ENCODE assay signal across 8 cellular contexts in genomic region chr1:53946252-53947171, GRCh38. TPM values are rescaled to one million over a fixed set of nuclear protein-coding genes. Genes with fewer than 3 reads are reported as not detected.
DNase-seq lines count a peak whose midpoint lies in the region; FAIRE-seq lines count a peak whose summit lies in the region.

Gene LRRC42 (plus strand): TSS chr1:53946350. CDS start chr1:53952000, 5,650 bp downstream.

- H3K27ac ChIP-seq in KOPT-K1 (ENCODE audit: low read depth, low read length, poor library complexity, severe bottlenecking) (peak within 1 kb of the TSS; percentile 81), small intestine (ENCODE audit: low read depth in 1 of 2, low read length in 1 of 2) (peak within 1 kb of the TSS; percentile 78 to 93)

- peak; percentile 68 for DNase-seq in stimulated activated CD4-positive, alpha-beta T cell treated with anti-CD3 and anti-CD28 coated beads, Interleukin-4, amount 100 ng/mL, for 1 hour
- DNase-seq in stimulated activated CD4-positive, alpha-beta T cell treated with anti-CD3 and anti-CD28 coated beads, Interleukin-4, amount 100 ng/mL, for 24 hours = no peak
- DNase-seq in H4 (ENCODE audit: low spot score) = no peak
- peak; percentile 82 for DNase-seq in adipocyte (ENCODE audit: low read depth)
- DNase-seq in small intestine = peak; percentile 85
- DNase-seq in RKO (ENCODE audit: low spot score) = no peak

- 1 to 2% (median 2%) methylated on average over 29 to 58 of the region's 58 CpGs for WGBS in small intestine, 3 donors

- H3K4me3 ChIP-seq in adipocyte (ENCODE audit: low read length) (peak within 1 kb of the TSS; percentile 89), iPS-15b (ENCODE audit: low read depth, low read length) (peak within 1 kb of the TSS; percentile 77), small intestine (ENCODE audit: low read depth in 1 of 2, low read length in 2 of 2) (peak within 1 kb of the TSS; percentile 67 to 82)

- H3K36me3 ChIP-seq in KOPT-K1 (ENCODE audit: insufficient read depth, low read length) (peaks cover 18% of the 10 kb centered on the region), adipocyte (ENCODE audit: control insufficient read depth, insufficient read depth, low read length, severe bottlenecking) (no peaks in the 10 kb centered on the region), iPS-15b (ENCODE audit: control insufficient read depth, insufficient read depth, low read length) (no peaks in the 10 kb centered on the region), small intestine (ENCODE audit: control insufficient read depth in 2 of 2, insufficient read depth in 2 of 2, low read length in 2 of 2) (no peaks in the 10 kb centered on the region)

- H3K4me1 ChIP-seq in adipocyte (ENCODE audit: control insufficient read depth, insufficient read depth, low read length) (peaks cover 23% of the 10 kb centered on the region), iPS-15b (ENCODE audit: control insufficient read depth, insufficient read depth, low read length) (peaks cover 7% of the 10 kb centered on the region), small intestine (ENCODE audit: control insufficient read depth in 2 of 2, insufficient read depth in 1 of 2, low read depth in 1 of 2, low read length in 1 of 2) (peaks cover 4 to 12% of the 10 kb centered on the region in 2 donors)

- H3K9ac ChIP-seq in adipocyte (ENCODE audit: low read length) (peak within 1 kb of the TSS; percentile 86), iPS-15b (ENCODE audit: low read depth, low read length) (no peak within 1 kb of the TSS)

- no peak for FAIRE-seq in small intestine (lab: Jason Lieb, UNC)

- H3K9me3 ChIP-seq in KOPT-K1 (ENCODE audit: insufficient read depth, low read length, poor library complexity, severe bottlenecking) = no peaks in the 10 kb centered on the region
- H3K9me3 ChIP-seq in adipocyte (ENCODE audit: control insufficient read depth, low read length) = no peaks in the 10 kb centered on the region
- H3K9me3 ChIP-seq in iPS-15b (ENCODE audit: control insufficient read depth, insufficient read depth, low read length) = no peaks in the 10 kb centered on the region
- no peaks in the 10 kb centered on the region for H3K9me3 ChIP-seq in small intestine (ENCODE audit: control insufficient read depth, low read depth)

- H3K27me3 ChIP-seq in adipocyte (replicated peaks; ENCODE audit: control insufficient read depth, insufficient read depth, low read length) (no peaks in the 10 kb centered on the region), iPS-15b (ENCODE audit: control insufficient read depth, insufficient read depth, low read length) (no peaks in the 10 kb centered on the region), small intestine (ENCODE audit: control insufficient read depth in 2 of 2, insufficient read depth in 2 of 2, low read length in 2 of 2) (no peaks in the 10 kb centered on the region)

RNA-seq across cellular contexts. Expression of gene LRRC42, which starts in this region (rescaled TPM):
- total RNA-seq in H4 (2014; rRNA removed; shearing (Covaris generic)) = 56.6 and 64.3 TPM in 2 replicates
- 10 to 100 TPM; 11.2 to 20.0 (median 17.8) TPM for polyA plus RNA-seq in small intestine

Comparison
In these comparisons a context has a peak if more than half of its experiments do, and no peak if none do; other contexts are left out.
1. DNase-seq: peak in stimulated activated CD4-positive, alpha-beta T cell treated with anti-CD3 and anti-CD28 coated beads, Interleukin-4, amount 100 ng/mL, for 1 hour (single experiment), adipocyte (single experiment) and small intestine (single experiment); none in stimulated activated CD4-positive, alpha-beta T cell treated with anti-CD3 and anti-CD28 coated beads, Interleukin-4, amount 100 ng/mL, for 24 hours (single experiment), H4 (single experiment) and RKO (single experiment).
2. Peak in every context shown above with its lines, with median percentiles within 50 percentile points of each other: H3K4me3 ChIP-seq.